Comparison of ENCODE assay signal across 17 cellular contexts in the genomic region with DNA sequence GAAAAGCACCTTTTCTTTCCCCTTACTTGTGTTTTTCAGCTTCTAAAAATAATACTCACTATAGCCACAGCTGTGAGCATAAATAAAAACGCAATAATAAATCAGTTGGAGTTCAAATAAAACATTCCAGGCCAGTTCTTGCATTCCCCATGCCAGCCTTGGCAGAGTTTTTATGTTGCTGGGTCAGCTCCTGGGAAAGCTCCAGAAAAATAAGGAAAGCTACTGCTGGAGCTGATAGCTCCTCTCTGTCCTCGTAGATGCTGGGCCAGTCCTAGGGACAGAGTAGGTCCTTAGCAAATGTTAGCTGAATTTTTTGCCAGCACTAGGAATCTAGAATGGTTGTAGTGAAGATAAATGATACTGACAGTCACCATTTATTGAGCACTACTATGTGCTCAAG.
"Had no signal": no experiment of that assay in that cellular context is flagged by ENCODE, and none has a peak within 500 bp of the region (broad histone marks: within the 10 kb centered on the region; RNA-seq: fewer than 3 reads in every experiment).

No MANE protein-coding gene starts in this region.

- H3K27ac ChIP-seq: body of pancreas, cardiac muscle cell, foreskin keratinocyte, left ventricle myocardium inferior had no signal

- DNase-seq: activated CD4-positive, alpha-beta memory T cell treated with anti-CD3 and anti-CD28 coated beads for 36 hours; activated CD4-positive, alpha-beta T cell treated with anti-CD3 and anti-CD28 coated beads for 48 hours; activated naive CD4-positive, alpha-beta T cell treated with anti-CD3 and anti-CD28 coated beads for 36 hours; activated naive CD8-positive, alpha-beta T cell treated with anti-CD3 and anti-CD28 coated beads, Interleukin-2, amount 10 ng/mL, durations not matched to agents 7 days and 5 days; activated T-cell treated with anti-CD3 and anti-CD28 coated beads, Interleukin-2, amount 50 U/mL, for 48 hours; body of pancreas; effector memory CD4-positive, alpha-beta T cell; foreskin keratinocyte; left ventricle myocardium inferior; nephron progenitor cell; retina; stimulated activated CD4-positive, alpha-beta T cell treated with anti-CD3 and anti-CD28 coated beads, Interleukin-4, amount 100 ng/mL, for 4 hours; SW 1271; T-helper 17 cell; tibial artery had no signal

- FAIRE-seq: colon had no signal

- H3K4me1 ChIP-seq: foreskin keratinocyte, left ventricle myocardium inferior had no signal

- H3K9me3 ChIP-seq: body of pancreas, tibial artery had no signal

- H3K27me3 ChIP-seq: body of pancreas, cardiac muscle cell, foreskin keratinocyte, tibial artery had no signal

- H3K36me3 ChIP-seq: cardiac muscle cell, left ventricle myocardium inferior, tibial artery had no signal

- H3K4me3 ChIP-seq: body of pancreas, cardiac muscle cell, left ventricle myocardium inferior, tibial artery had no signal

- ATAC-seq: body of pancreas, foreskin keratinocyte, T-helper 17 cell had no signal
